ENCODE assay signal across 22 cellular contexts in the genomic region with DNA sequence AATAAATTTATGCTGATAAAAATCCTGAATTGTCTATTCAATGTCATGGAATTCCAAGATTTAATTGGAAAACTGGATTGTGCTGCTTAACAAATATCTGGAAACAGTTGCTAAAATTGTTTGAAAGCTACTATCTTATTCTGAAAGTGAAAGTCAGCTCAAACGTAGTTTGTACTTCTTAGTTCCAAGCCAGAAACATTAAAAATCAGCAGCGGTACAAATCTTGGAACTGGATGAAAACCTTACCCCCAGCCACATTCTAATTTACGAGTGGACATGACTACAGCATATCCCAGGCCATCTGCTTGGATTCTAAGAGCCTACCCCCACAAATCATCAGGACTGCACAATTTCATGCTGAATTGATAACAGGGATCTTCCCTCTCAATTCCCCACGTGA.
DNase-seq lines count a peak whose midpoint lies in the region; ATAC-seq and TF ChIP-seq lines count a peak whose summit lies in the region.
"Had no signal": no experiment of that assay in that cellular context is flagged by ENCODE, and none has a peak within 500 bp of the region (broad histone marks: within the 10 kb centered on the region; RNA-seq: fewer than 3 reads in every experiment).

No MANE protein-coding gene starts in this region.

- H3K23ac ChIP-seq in IMR-90 (ENCODE audit: low read depth, low read length) (peak overlapping the region; percentile 80; the same call in 1 of the 2 replicates), neuronal stem cell (ENCODE audit: low read depth, low read length, poor library complexity) (no peak overlapping the region)

- peak overlapping the region; percentile 83 for H3K9ac ChIP-seq in IMR-90 (ENCODE audit: low read depth, low read length)
- H3K9ac ChIP-seq in neuronal stem cell (ENCODE audit: low read depth, low read length, poor library complexity), result no peak overlapping the region

- no peak for TF ChIP-seq RAD21 in IMR-90 (IDR thresholded peaks at IDR 0.05; ENCODE audit: low read length)

- no peak overlapping the region for H2BK12ac ChIP-seq in neuronal stem cell (ENCODE audit: low read length)

- H3K36me3 Mint-ChIP-seq in WTC11, result no peaks in the 10 kb centered on the region
- H3K36me3 Mint-ChIP-seq: activated naive CD8-positive, alpha-beta T cell treated with anti-CD3 and anti-CD28 coated beads, Interleukin-2, amount 10 ng/mL, durations not matched to agents 7 days and 5 days; memory B cell had no signal

- H3K9me1 ChIP-seq in IMR-90 (ENCODE audit: insufficient read depth, low read length), result no peaks in the 10 kb centered on the region

- no CpG with 5 or more reads among the region's 4 CpGs for WGBS in IMR-90 (ENCODE audit: extremely low coverage in 2 of 2, insufficient read length in 1 of 2), 2 experiments
- no CpG with 5 or more reads among the region's 4 CpGs for WGBS in neuronal stem cell (ENCODE audit: extremely low coverage in 2 of 2, insufficient read length in 2 of 2, insufficient replicate concordance in 1 of 2), 2 donors

- H2BK5ac ChIP-seq in IMR-90 (ENCODE audit: low read depth, low read length, poor library complexity, severe bottlenecking), result peak overlapping the region; percentile 22
- no peak overlapping the region for H2BK5ac ChIP-seq in neuronal stem cell (ENCODE audit: low read length)

- no peaks in the 10 kb centered on the region for H4K20me1 ChIP-seq in IMR-90 (ENCODE audit: insufficient read depth, low read length)
- H4K20me1 ChIP-seq in OCI-LY7 (ENCODE audit: insufficient read depth, low read length), result no peaks in the 10 kb centered on the region

- H3K27ac ChIP-seq in ACC112 (ENCODE audit: low read depth, low read length) (no peak overlapping the region), IMR-90 (ENCODE audit: insufficient read depth, low read length) (no peak overlapping the region; the same call in 1 of the 2 replicates), neuronal stem cell (replicated peaks; ENCODE audit: low read length) (no peak overlapping the region), OCI-LY7 (ENCODE audit: low read depth, low read length, poor library complexity, severe bottlenecking) (no peak overlapping the region), substantia nigra (ENCODE audit: low read depth, low read length, poor library complexity, severe bottlenecking) (no peak overlapping the region)
- H3K27ac ChIP-seq: foreskin keratinocyte, neutrophil, SK-N-MC, uterus had no signal

- BruUV-seq in IMR-90 (replicated peaks; lab: Mats Ljungman, UMichigan) (no TSS peak), OCI-LY7 (replicated peaks; lab: Mats Ljungman, UMichigan) (no TSS peak)

- H3K4me3 ChIP-seq in ACC112 (ENCODE audit: low read depth, low read length), result peak overlapping the region; percentile 75
- peak overlapping the region; percentile 13; the same call in 1 of the 2 replicates for H3K4me3 ChIP-seq in IMR-90 (ENCODE audit: insufficient read depth, low read depth, low read length)
- H3K4me3 ChIP-seq in neuronal stem cell (ENCODE audit: low read length in 2 of 2), result no peak overlapping the region
- no peak overlapping the region for H3K4me3 ChIP-seq in OCI-LY7 (ENCODE audit: low read depth, low read length, poor library complexity, severe bottlenecking)
- H3K4me3 ChIP-seq: GM23338, SK-N-MC had no signal

- H4K91ac ChIP-seq in IMR-90 (ENCODE audit: insufficient read depth, low read depth, low read length), result peak overlapping the region; percentile 62; the same call in 1 of the 2 replicates
- H4K91ac ChIP-seq in neuronal stem cell (ENCODE audit: low read depth, low read length, poor library complexity), result no peak overlapping the region

- H3K79me1 ChIP-seq in IMR-90 (ENCODE audit: low read depth in 1 of 2, low read length in 2 of 2), result no peaks in the 10 kb centered on the region
- no peaks in the 10 kb centered on the region for H3K79me1 ChIP-seq in neuronal stem cell (ENCODE audit: low read depth, low read length)

- H3K56ac ChIP-seq in IMR-90 (ENCODE audit: extremely low read depth, insufficient read depth, low read length), result no peak overlapping the region; the same call in 1 of the 2 replicates

- H3K14ac ChIP-seq in IMR-90 (replicated peaks; ENCODE audit: low read depth, low read length) (peak overlapping the region; percentile 90), neuronal stem cell (ENCODE audit: low read length) (no peak overlapping the region)

- peak overlapping the region; percentile 92 for H2AFZ ChIP-seq in ACC112 (ENCODE audit: low read length, unreplicated experiment)
- peak overlapping the region; percentile 87 for H2AFZ ChIP-seq in IMR-90 (replicated peaks; ENCODE audit: low read length, poor library complexity)
- peak overlapping the region; percentile 17 for H2AFZ ChIP-seq in neuronal stem cell (ENCODE audit: low read length)
- no peak overlapping the region for H2AFZ ChIP-seq in OCI-LY7 (ENCODE audit: low read length)
- H2AFZ ChIP-seq: GM23338 had no signal

- CTCF ChIA-PET in IMR-90 (lab: Yijun Ruan, JAX) (interaction anchor here (1.3 kb wide), 1 partner anchor 10 kb away, joined by 4 read pairs; no protein-coding TSS in a partner anchor), OCI-LY7 (lab: Charles Lee; ENCODE audit: unreplicated experiment) (no interaction called here), WTC11 (lab: Charles Lee) (no interaction called here)

- peaks cover 5% of the 10 kb centered on the region for H3K4me1 ChIP-seq in ACC112 (ENCODE audit: control insufficient read depth, insufficient read depth, low read length, unreplicated experiment)
- no peaks in the 10 kb centered on the region for H3K4me1 ChIP-seq in IMR-90 (ENCODE audit: control insufficient read depth, insufficient read depth, low read length)
- no peaks in the 10 kb centered on the region for H3K4me1 ChIP-seq in neuronal stem cell (ENCODE audit: control insufficient read depth in 2 of 2, insufficient read depth in 1 of 2, low read depth in 1 of 2, low read length in 2 of 2)
- no peaks in the 10 kb centered on the region for H3K4me1 ChIP-seq in OCI-LY7 (ENCODE audit: insufficient read depth, low read length, poor library complexity, severe bottlenecking)
- H3K4me1 ChIP-seq: Caco-2, foreskin keratinocyte, uterus had no signal

- no peaks in the 10 kb centered on the region for H3K4me1 Mint-ChIP-seq in WTC11
- H3K4me1 Mint-ChIP-seq: activated naive CD8-positive, alpha-beta T cell treated with anti-CD3 and anti-CD28 coated beads, Interleukin-2, amount 10 ng/mL, durations not matched to agents 7 days and 5 days; GM23338 had no signal

- H3K4me2 ChIP-seq in IMR-90 (ENCODE audit: low read depth, low read length) (peak overlapping the region; percentile 97), neuronal stem cell (ENCODE audit: insufficient read depth, low read length, poor library complexity, severe bottlenecking) (no peak overlapping the region), OCI-LY7 (ENCODE audit: low read length) (no peak overlapping the region)
- H3K4me2 ChIP-seq: GM23338 had no signal

- peak overlapping the region; percentile 62; the same call in 1 of the 2 replicates for H3K4ac ChIP-seq in IMR-90 (ENCODE audit: low read depth, low read length)
- no peak overlapping the region for H3K4ac ChIP-seq in neuronal stem cell (ENCODE audit: low read length)

- no peak for TF ChIP-seq CTCF in IMR-90 (conservative IDR thresholded peaks at IDR 0.05; ENCODE audit: low read depth, low read length)
- no peak for TF ChIP-seq CTCF in OCI-LY7 (conservative IDR thresholded peaks at IDR 0.05; ENCODE audit: low read length)
- no peak for TF ChIP-seq CTCF in WTC11 (IDR thresholded peaks at IDR 0.05)

- DNase-seq in IMR-90 (no peak), fibroblast of peridontal ligament (ENCODE audit: extremely low read depth) (peak; percentile 44), neuronal stem cell (ENCODE audit: low spot score) (no peak), OCI-LY7 (ENCODE audit: low spot score) (no peak), WTC11 (ENCODE audit: low spot score) (no peak), substantia nigra (lab: John Stamatoyannopoulos, UW) (no peak)
- no peak for DNase-seq in activated CD4-positive, alpha-beta T cell treated with anti-CD3 and anti-CD28 coated beads for 48 hours
- DNase-seq: activated naive CD8-positive, alpha-beta T cell treated with anti-CD3 and anti-CD28 coated beads, Interleukin-2, amount 10 ng/mL, durations not matched to agents 7 days and 5 days; activated T-cell treated with anti-CD3 and anti-CD28 coated beads, Interleukin-2, amount 50 U/mL, for 24 hours; Caco-2; caudate nucleus; effector memory CD4-positive, alpha-beta T cell; foreskin keratinocyte; KBM-7; NCI-H1048; NCI-H526; uterus had no signal

- H3K27me3 ChIP-seq in ACC112 (ENCODE audit: insufficient read depth, low read length), result no peaks in the 10 kb centered on the region
- H3K27me3 ChIP-seq in IMR-90 (ENCODE audit: control insufficient read depth, insufficient read depth, low read length), result no peaks in the 10 kb centered on the region
- no peaks in the 10 kb centered on the region for H3K27me3 ChIP-seq in neuronal stem cell (ENCODE audit: control insufficient read depth in 3 of 3, insufficient read depth in 3 of 3, low read depth in 1 of 3, low read length in 3 of 3)
- H3K27me3 ChIP-seq: foreskin keratinocyte, neutrophil, uterus had no signal

- intact Hi-C loops in IMR-90 (cut with micrococcal nuclease), result no loop called here
- intact Hi-C loops in OCI-LY7 (cut with micrococcal nuclease; ENCODE audit: unreplicated experiment), result no loop called here

- H4K8ac ChIP-seq in IMR-90 (ENCODE audit: low read depth in 2 of 2, low read length in 2 of 2) (peak overlapping the region; percentile 68 to 98), neuronal stem cell (ENCODE audit: low read depth, low read length) (no peak overlapping the region)

- H2BK15ac ChIP-seq in IMR-90 (ENCODE audit: low read depth, low read length), result peak overlapping the region; percentile 76; the same call in 2 of the 3 replicates
- no peak overlapping the region for H2BK15ac ChIP-seq in neuronal stem cell (ENCODE audit: low read length)

- no peaks in the 10 kb centered on the region for H3K9me3 ChIP-seq in IMR-90 (ENCODE audit: control insufficient read depth, insufficient read depth, low read length)
- H3K9me3 ChIP-seq in neuronal stem cell (replicated peaks in 1 of 2; ENCODE audit: control insufficient read depth in 2 of 2, insufficient read depth in 1 of 2, low read depth in 1 of 2, low read length in 2 of 2), result peaks cover 0 to 12% of the 10 kb centered on the region in 2 donors
- no peaks in the 10 kb centered on the region for H3K9me3 ChIP-seq in OCI-LY7 (ENCODE audit: low read length)
- H3K9me3 ChIP-seq: Caco-2, neutrophil, uterus had no signal

- no peak overlapping the region for H3K27ac Mint-ChIP-seq in WTC11
- H3K27ac Mint-ChIP-seq: activated naive CD8-positive, alpha-beta T cell treated with anti-CD3 and anti-CD28 coated beads, Interleukin-2, amount 10 ng/mL, durations not matched to agents 7 days and 5 days; activated T-cell treated with anti-CD3 and anti-CD28 coated beads, Interleukin-2, amount 50 U/mL, for 24 hours; GM23338; memory B cell had no signal

- peak; percentile 37; the same call in 1 of the 2 replicates for ATAC-seq in IMR-90 (ENCODE audit: low read depth)
- no peak for ATAC-seq in WTC11
- ATAC-seq: foreskin keratinocyte, GM23338 had no signal

- no peaks in the 10 kb centered on the region; the same call in 1 of the 2 replicates for H3K27me3 Mint-ChIP-seq in WTC11 (ENCODE audit: low read depth)
- H3K27me3 Mint-ChIP-seq: activated naive CD8-positive, alpha-beta T cell treated with anti-CD3 and anti-CD28 coated beads, Interleukin-2, amount 10 ng/mL, durations not matched to agents 7 days and 5 days; activated T-cell treated with anti-CD3 and anti-CD28 coated beads, Interleukin-2, amount 50 U/mL, for 24 hours; memory B cell had no signal

- peaks cover 3% of the 10 kb centered on the region; the same call in 1 of the 2 replicates for H3K9me3 Mint-ChIP-seq in WTC11
- H3K9me3 Mint-ChIP-seq: activated naive CD8-positive, alpha-beta T cell treated with anti-CD3 and anti-CD28 coated beads, Interleukin-2, amount 10 ng/mL, durations not matched to agents 7 days and 5 days; activated T-cell treated with anti-CD3 and anti-CD28 coated beads, Interleukin-2, amount 50 U/mL, for 24 hours; GM23338; memory B cell had no signal

- H3K4me3 Mint-ChIP-seq in WTC11, result no peak overlapping the region
- H3K4me3 Mint-ChIP-seq: activated naive CD8-positive, alpha-beta T cell treated with anti-CD3 and anti-CD28 coated beads, Interleukin-2, amount 10 ng/mL, durations not matched to agents 7 days and 5 days; activated T-cell treated with anti-CD3 and anti-CD28 coated beads, Interleukin-2, amount 50 U/mL, for 24 hours; GM23338; memory B cell had no signal

- in situ Hi-C loops in IMR-90 (cut with MboI; ENCODE audit: low sequenced_read_pairs), result no loop called here

- peak overlapping the region; percentile 43 for H2AK9ac ChIP-seq in IMR-90 (replicated peaks; ENCODE audit: low read depth, low read length, poor library complexity)

- H3K36me3 ChIP-seq in ACC112 (ENCODE audit: insufficient read depth, low read length) (no peaks in the 10 kb centered on the region), IMR-90 (ENCODE audit: control insufficient read depth, insufficient read depth, low read length) (no peaks in the 10 kb centered on the region), neuronal stem cell (replicated peaks in 1 of 2; ENCODE audit: control insufficient read depth in 2 of 2, insufficient read depth in 2 of 2, low read length in 2 of 2) (no peaks in the 10 kb centered on the region), OCI-LY7 (ENCODE audit: insufficient read depth, low read length) (no peaks in the 10 kb centered on the region)
- H3K36me3 ChIP-seq: neutrophil, uterus had no signal

- H3K18ac ChIP-seq in IMR-90 (ENCODE audit: low read depth, low read length) (peak overlapping the region; percentile 88), neuronal stem cell (ENCODE audit: low read length) (no peak overlapping the region)

- H2BK20ac ChIP-seq in IMR-90 (ENCODE audit: low read depth, low read length), result peak overlapping the region; percentile 82; the same call in 1 of the 2 replicates

- dilution Hi-C loops in IMR-90 (cut with HindIII; ENCODE audit: low sequenced_read_pairs, unreplicated experiment), result no loop called here

- H3K79me2 ChIP-seq in ACC112 (ENCODE audit: control insufficient read depth, insufficient read depth, low read length, unreplicated experiment), result no peaks in the 10 kb centered on the region
- no peaks in the 10 kb centered on the region for H3K79me2 ChIP-seq in OCI-LY7 (ENCODE audit: insufficient read depth, low read depth, low read length)

- H4K5ac ChIP-seq in IMR-90 (ENCODE audit: low read depth, low read length), result peak overlapping the region; percentile 19

- H2BK120ac ChIP-seq in IMR-90 (ENCODE audit: low read depth, low read length) (peak overlapping the region; percentile 86), neuronal stem cell (ENCODE audit: low read depth, low read length) (no peak overlapping the region)

- POLR2A ChIA-PET in IMR-90 (lab: Charles Lee; ENCODE audit: unreplicated experiment) (no interaction called here), OCI-LY7 (lab: Charles Lee) (no interaction called here), WTC11 (lab: Charles Lee) (no interaction called here)

- no peaks in the 10 kb centered on the region for H3K9me2 ChIP-seq in OCI-LY7 (ENCODE audit: insufficient read depth, low read length)

- peak overlapping the region; percentile 25; the same call in 1 of the 2 replicates for H2AK5ac ChIP-seq in IMR-90 (ENCODE audit: low read depth, low read length)
- no peak overlapping the region for H2AK5ac ChIP-seq in neuronal stem cell (ENCODE audit: low read depth, low read length)

- TF ChIP-seq POLR2A in IMR-90 (IDR thresholded peaks at IDR 0.05; ENCODE audit: low read depth, low read length), result no peak

Comparison
In these comparisons a context has a peak if more than half of its experiments do, and no peak if none do; other contexts are left out.
1. H3K4me3 ChIP-seq: peak in ACC112 (single experiment) and IMR-90 (single experiment); none in neuronal stem cell (0 of 2) and OCI-LY7 (single experiment).